ENCODE assay signal across 22 cellular contexts in the genomic region with DNA sequence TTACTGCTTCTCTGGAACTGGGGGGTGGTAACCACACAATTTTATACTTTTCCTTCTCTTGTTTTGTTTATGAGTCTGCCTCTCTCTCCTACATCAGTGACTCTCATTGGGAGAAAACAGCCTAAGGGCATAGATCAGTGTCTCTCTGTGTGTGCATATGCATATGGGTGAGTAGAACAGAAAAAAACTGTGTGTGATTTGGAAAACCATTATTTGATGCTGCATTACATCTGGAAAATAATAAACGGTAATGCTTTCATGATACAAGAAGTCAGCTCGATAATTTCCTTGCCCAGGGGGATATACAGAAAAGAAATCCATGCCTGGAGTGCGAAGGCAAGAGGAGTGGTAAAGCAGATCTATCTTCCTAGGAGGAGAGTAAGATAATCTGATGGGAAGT.
DNase-seq lines count a peak whose midpoint lies in the region; ATAC-seq and TF ChIP-seq lines count a peak whose summit lies in the region.
"Had no signal": no experiment of that assay in that cellular context is flagged by ENCODE, and none has a peak within 500 bp of the region (broad histone marks: within the 10 kb centered on the region; RNA-seq: fewer than 3 reads in every experiment).

No MANE protein-coding gene starts in this region.

- DNase-seq in BE2C (peak; percentile 3), ELR (ENCODE audit: low read depth) (peak; percentile 39), NCI-H526 treated with DMSO at 0.1 percent for 48 hours (lab: John Stamatoyannopoulos, UW) (peak; percentile 5), foreskin melanocyte (peak; percentile 24), COLO668 (lab: John Stamatoyannopoulos, UW; ENCODE audit: unreplicated experiment) (no peak), GM20000 (ENCODE audit: low spot score) (no peak), glutamatergic neuron (no peak)
- DNase-seq: 8988T; C1 segment of cervical spinal cord; Caco-2; CD4-positive, CD25-positive, alpha-beta regulatory T cell; CD8-positive, alpha-beta memory T cell; GOT3; H7; HFFc6; KBM-7 had no signal

- no peak overlapping the region for H3K4me3 ChIP-seq in BE2C (ENCODE audit: low read depth, low read length)
- H3K4me3 ChIP-seq: GM12878 had no signal

- H3K27me3 Mint-ChIP-seq in glutamatergic neuron (ENCODE audit: unreplicated experiment) = no peaks in the 10 kb centered on the region
- H3K27me3 Mint-ChIP-seq: B cell; CD4-positive, CD25-positive, alpha-beta regulatory T cell; CD8-positive, alpha-beta memory T cell had no signal

- H3K36me3 Mint-ChIP-seq in glutamatergic neuron (ENCODE audit: unreplicated experiment) = peaks cover 6% of the 10 kb centered on the region
- H3K36me3 Mint-ChIP-seq: CD4-positive, CD25-positive, alpha-beta regulatory T cell; CD8-positive, alpha-beta memory T cell; IgD-negative memory B cell had no signal

- H3K27ac Mint-ChIP-seq in glutamatergic neuron (ENCODE audit: unreplicated experiment) = no peak overlapping the region
- H3K27ac Mint-ChIP-seq: B cell; CD4-positive, CD25-positive, alpha-beta regulatory T cell; CD8-positive, alpha-beta memory T cell; HFFc6; IgD-negative memory B cell had no signal

- TF ChIP-seq CTCF in BE2C (IDR thresholded peaks at IDR 0.05; ENCODE audit: low read depth, low read length) = no peak
- no peak for TF ChIP-seq CTCF in GM20000 (IDR thresholded peaks at IDR 0.05; ENCODE audit: extremely low read depth, missing control alignments)
- no peak for TF ChIP-seq CTCF in glutamatergic neuron (IDR thresholded peaks at IDR 0.05; ENCODE audit: partially characterized antibody, unreplicated experiment)

- no peak overlapping the region for H3K4me3 Mint-ChIP-seq in glutamatergic neuron (ENCODE audit: unreplicated experiment)
- H3K4me3 Mint-ChIP-seq: B cell; CD4-positive, CD25-positive, alpha-beta regulatory T cell; CD8-positive, alpha-beta memory T cell; HFFc6; IgD-negative memory B cell had no signal

- H3K4me1 Mint-ChIP-seq in glutamatergic neuron (ENCODE audit: low read depth, unreplicated experiment) = peaks cover 2% of the 10 kb centered on the region
- H3K4me1 Mint-ChIP-seq: B cell; CD4-positive, CD25-positive, alpha-beta regulatory T cell; CD8-positive, alpha-beta memory T cell had no signal

- H3K27me3 ChIP-seq in BE2C = no peaks in the 10 kb centered on the region

- no peaks in the 10 kb centered on the region for H3K9me3 ChIP-seq in BE2C
- H3K9me3 ChIP-seq: Caco-2 had no signal

- no peaks in the 10 kb centered on the region for H3K36me3 ChIP-seq in BE2C

- no peaks in the 10 kb centered on the region for H3K9me3 Mint-ChIP-seq in glutamatergic neuron (ENCODE audit: unreplicated experiment)

- H3K4me1 ChIP-seq in BE2C = no peaks in the 10 kb centered on the region
- H3K4me1 ChIP-seq: Caco-2 had no signal

- no peak for ATAC-seq in HG02981 (IDR thresholded peaks at IDR 0.05; ENCODE audit: unreplicated experiment)
- ATAC-seq: GM12878, HCT116, HepG2 had no signal

Comparison
In these comparisons a context has a peak if more than half of its experiments do, and no peak if none do; other contexts are left out.
1. DNase-seq: peak in BE2C (single experiment), ELR (single experiment), NCI-H526 treated with DMSO at 0.1 percent for 48 hours (single experiment) and foreskin melanocyte (single experiment); none in COLO668 (single experiment), GM20000 (single experiment) and glutamatergic neuron (single experiment).